Comparison of ENCODE assay signal across 28 cellular contexts in genomic region chr19:1658446-1659433, GRCh38. TPM values are rescaled to one million over a fixed set of nuclear protein-coding genes. Genes with fewer than 3 reads are reported as not detected.
A peak's percentile ranks its signal among the peaks of the same experiment; 100 is the strongest.
DNase-seq lines count a peak whose midpoint lies in the region; ATAC-seq and TF ChIP-seq lines count a peak whose summit lies in the region.
"Had no signal": no experiment of that assay in that cellular context is flagged by ENCODE, and none has a peak within 500 bp of the region (broad histone marks: within the 10 kb centered on the region; RNA-seq: fewer than 3 reads in every experiment).

No MANE protein-coding gene starts in this region.

- no peaks in the 10 kb centered on the region for H3K4me1 Mint-ChIP-seq in endothelial cell (ENCODE audit: unreplicated experiment)
- H3K4me1 Mint-ChIP-seq in stimulated activated naive B cell treated with anti-CD40 and anti-IgM and Interleukin-4, amounts not matched to agents 10 μg/mL and 1 μg/mL and 100 μg/mL, for 72 hours, result peaks cover 37 to 74% of the 10 kb centered on the region in 2 donors
- peaks cover 17% of the 10 kb centered on the region for H3K4me1 Mint-ChIP-seq in activated naive CD8-positive, alpha-beta T cell treated with anti-CD3 and anti-CD28 coated beads, Interleukin-2, amount 50 U/mL, for 24 hours

- H3K4me3 Mint-ChIP-seq in endothelial cell (ENCODE audit: unreplicated experiment), result peak overlapping the region; percentile 51
- H3K4me3 Mint-ChIP-seq in stimulated activated naive B cell treated with anti-CD40 and anti-IgM and Interleukin-4, amounts not matched to agents 10 μg/mL and 1 μg/mL and 100 μg/mL, for 72 hours, result no peak overlapping the region
- no peak overlapping the region for H3K4me3 Mint-ChIP-seq in activated naive CD8-positive, alpha-beta T cell treated with anti-CD3 and anti-CD28 coated beads, Interleukin-2, amount 50 U/mL, for 24 hours
- H3K4me3 Mint-ChIP-seq: activated naive CD8-positive, alpha-beta T cell; naive thymus-derived CD4-positive, alpha-beta T cell had no signal

- peak overlapping the region; percentile 57 for H3K27ac Mint-ChIP-seq in endothelial cell (ENCODE audit: unreplicated experiment)
- H3K27ac Mint-ChIP-seq in stimulated activated naive B cell treated with anti-CD40 and anti-IgM and Interleukin-4, amounts not matched to agents 10 μg/mL and 1 μg/mL and 100 μg/mL, for 72 hours, result peak overlapping the region; percentile 9
- no peak overlapping the region for H3K27ac Mint-ChIP-seq in activated naive CD8-positive, alpha-beta T cell treated with anti-CD3 and anti-CD28 coated beads, Interleukin-2, amount 50 U/mL, for 24 hours
- H3K27ac Mint-ChIP-seq: activated naive CD8-positive, alpha-beta T cell; naive thymus-derived CD4-positive, alpha-beta T cell had no signal

- no peak for TF ChIP-seq CTCF in endothelial cell (IDR thresholded peaks at IDR 0.05; ENCODE audit: unreplicated experiment)

- TF ChIP-seq EP300 in Ishikawa (IDR thresholded peaks at IDR 0.05; ENCODE audit: borderline replicate concordance), result no peak; the same call in 1 of the 2 replicates

- peaks cover 3% of the 10 kb centered on the region for H3K36me3 Mint-ChIP-seq in endothelial cell (ENCODE audit: low read depth, unreplicated experiment)
- H3K36me3 Mint-ChIP-seq in stimulated activated naive B cell treated with anti-CD40 and anti-IgM and Interleukin-4, amounts not matched to agents 10 μg/mL and 1 μg/mL and 100 μg/mL, for 72 hours, result peaks cover 0 to 2% of the 10 kb centered on the region in 2 donors
- H3K36me3 Mint-ChIP-seq in activated naive CD8-positive, alpha-beta T cell treated with anti-CD3 and anti-CD28 coated beads, Interleukin-2, amount 50 U/mL, for 24 hours (ENCODE audit: low read depth), result no peaks in the 10 kb centered on the region
- H3K36me3 Mint-ChIP-seq: activated naive CD8-positive, alpha-beta T cell; naive thymus-derived CD4-positive, alpha-beta T cell had no signal

- peak; percentile 20 for DNase-seq in left ventricle myocardium superior
- no peak for DNase-seq in cardiac septum (ENCODE audit: low spot score)
- DNase-seq in endothelial cell (ENCODE audit: low spot score), result no peak
- DNase-seq in stimulated activated naive B cell treated with anti-CD40 and anti-IgM and Interleukin-4, amounts not matched to agents 10 μg/mL and 1 μg/mL and 100 μg/mL, for 72 hours, result no peak
- no peak for DNase-seq in OCI-M1 (lab: John Stamatoyannopoulos, UW)
- no peak for DNase-seq in GM03348 (ENCODE audit: low spot score)
- no peak for DNase-seq in activated naive CD8-positive, alpha-beta T cell treated with anti-CD3 and anti-CD28 coated beads, Interleukin-2, amount 50 U/mL, for 24 hours
- DNase-seq: ACHN; activated effector memory CD4-positive, alpha-beta T cell treated with Interleukin-2 at 50 U/mL for 16 hours; aorta; BE2C; colonic mucosa; DMS79 treated with DMSO at 0.1 percent for 48 hours; KBM-7; left lung; MG63; naive thymus-derived CD4-positive, alpha-beta T cell; NCI-H1105 treated with DMSO at 0.1 percent for 48 hours; NCI-H1930; NCI-H226; NCI-H526 treated with DMSO at 0.1 percent for 48 hours; SHP77; sigmoid colon; stimulated activated CD4-positive, alpha-beta T cell treated with anti-CD3 and anti-CD28 coated beads, Interleukin-4, amount 100 ng/mL, for 24 hours; transverse colon had no signal

- peaks cover 4% of the 10 kb centered on the region for H3K27me3 Mint-ChIP-seq in endothelial cell (ENCODE audit: unreplicated experiment)
- H3K27me3 Mint-ChIP-seq in stimulated activated naive B cell treated with anti-CD40 and anti-IgM and Interleukin-4, amounts not matched to agents 10 μg/mL and 1 μg/mL and 100 μg/mL, for 72 hours, result no peaks in the 10 kb centered on the region
- H3K27me3 Mint-ChIP-seq in activated naive CD8-positive, alpha-beta T cell treated with anti-CD3 and anti-CD28 coated beads, Interleukin-2, amount 50 U/mL, for 24 hours, result peaks cover 2% of the 10 kb centered on the region
- H3K27me3 Mint-ChIP-seq: activated naive CD8-positive, alpha-beta T cell had no signal

- TF ChIP-seq RAD21 in Ishikawa (IDR thresholded peaks at IDR 0.05; ENCODE audit: low read depth), result no peak

- H3K9me3 Mint-ChIP-seq in endothelial cell (ENCODE audit: unreplicated experiment), result no peaks in the 10 kb centered on the region
- peaks cover 3 to 5% of the 10 kb centered on the region in 2 donors for H3K9me3 Mint-ChIP-seq in stimulated activated naive B cell treated with anti-CD40 and anti-IgM and Interleukin-4, amounts not matched to agents 10 μg/mL and 1 μg/mL and 100 μg/mL, for 72 hours
- H3K9me3 Mint-ChIP-seq in activated naive CD8-positive, alpha-beta T cell treated with anti-CD3 and anti-CD28 coated beads, Interleukin-2, amount 50 U/mL, for 24 hours, result no peaks in the 10 kb centered on the region

- intact Hi-C loops in left ventricle myocardium superior (cut with micrococcal nuclease) (no loop called here), cardiac septum (cut with DNase I) (no loop called here)

- ATAC-seq in left ventricle myocardium superior, result no peak
- no peak for ATAC-seq in stimulated activated naive B cell treated with anti-CD40 and anti-IgM and Interleukin-4, amounts not matched to agents 10 μg/mL and 1 μg/mL and 100 μg/mL, for 72 hours (replicated peaks)
- no peak for ATAC-seq in activated naive CD8-positive, alpha-beta T cell treated with anti-CD3 and anti-CD28 coated beads, Interleukin-2, amount 50 U/mL, for 24 hours
- ATAC-seq: left lung; naive thymus-derived CD4-positive, alpha-beta T cell; Panc1 had no signal

TF ChIP-seq in Ishikawa, 13 proteins besides CTCF, POLR2A, EP300 and RAD21:
- TF ChIP-seq MAX (IDR thresholded peaks at IDR 0.05) (peak; percentile 34; the same call in 1 of the 2 replicates), YY1 (IDR thresholded peaks at IDR 0.05; ENCODE audit: low read depth) (no peak), CREB1 (IDR thresholded peaks at IDR 0.05; ENCODE audit: low read depth) (no peak), USF1 (IDR thresholded peaks at IDR 0.05) (peak; percentile 82), NFIC (IDR thresholded peaks at IDR 0.05) (peak; percentile 62)

RNA-seq across cellular contexts. Expression of gene TCF3, which starts 6.3 kb away (rescaled TPM):
- 20.7 TPM for total RNA-seq in left ventricle myocardium superior
- 27.7 TPM for total RNA-seq in cardiac septum
- 255 TPM for total RNA-seq in endothelial cell (ENCODE audit: unreplicated experiment)

RNA-seq across cellular contexts. Expression of gene UQCR11, which starts 53.5 kb away (rescaled TPM):
- total RNA-seq in left ventricle myocardium superior (1,120 TPM), cardiac septum (697 TPM), endothelial cell (ENCODE audit: unreplicated experiment) (182 TPM)
